Comparison of ENCODE assay signal across 4 cellular contexts in genomic region chr6:69892561-69892960, GRCh38. TPM values are rescaled to one million over a fixed set of nuclear protein-coding genes. Genes with fewer than 3 reads are reported as not detected.
"Had no signal": no experiment of that assay in that cellular context is flagged by ENCODE, and none has a peak within 500 bp of the region (broad histone marks: within the 10 kb centered on the region; RNA-seq: fewer than 3 reads in every experiment).

No MANE protein-coding gene starts in this region.

RNA-seq across cellular contexts. Expression of gene COL19A1, which starts 26.2 kb away (rescaled TPM):
- total RNA-seq: K562, MCF 10A, PC-9, SJSA1 had no signal
- polyA plus RNA-seq: K562 had no signal
